ENCODE assay signal across 1 cellular context in genomic region chr6:156967852-156968251, GRCh38.
TF ChIP-seq lines count a peak whose summit lies in the region.

No MANE protein-coding gene starts in this region.

TF ChIP-seq in HepG2, 621 proteins besides CTCF, POLR2A, EP300 and RAD21:
- TF ChIP-seq FOXA1 (IDR thresholded peaks at IDR 0.05) = no peak
- TF ChIP-seq FOXA1 (CRISPR knock-in tag; IDR thresholded peaks at IDR 0.05) = no peak
- TF ChIP-seq MBNL3 (CRISPR knock-in tag; conservative IDR thresholded peaks at IDR 0.05) = no peak
- TF ChIP-seq, protein P1, sequence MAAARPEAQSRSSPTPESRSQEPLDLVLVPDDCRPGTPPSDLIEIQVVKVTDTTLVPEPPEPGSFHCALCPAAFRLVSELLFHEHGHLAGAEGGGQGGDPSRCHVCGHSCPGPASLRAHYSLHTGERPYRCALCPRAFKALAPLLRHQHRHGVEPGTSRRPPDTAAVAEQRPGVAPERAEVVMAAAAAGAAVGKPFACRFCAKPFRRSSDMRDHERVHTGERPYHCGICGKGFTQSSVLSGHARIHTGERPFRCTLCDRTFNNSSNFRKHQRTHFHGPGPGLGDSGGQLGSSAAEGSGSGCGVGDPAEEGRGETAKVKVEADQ (CRISPR knock-in tag; IDR thresholded peaks at IDR 0.05; ENCODE audit: borderline replicate concordance) = no peak
- no peak for TF ChIP-seq DBP (CRISPR knock-in tag; IDR thresholded peaks at IDR 0.05; ENCODE audit: not compliant biosample characterization)
- 0 out of 2 replicates have a peak, but pooled peaks have one; percentile 10 for TF ChIP-seq HNF4A (CRISPR knock-in tag; IDR thresholded peaks at IDR 0.05)
- TF ChIP-seq RBM22 (optimal IDR thresholded peaks at IDR 0.05; ENCODE audit: low read length) = peak; percentile 48
- TF ChIP-seq MAF1 (CRISPR knock-in tag; IDR thresholded peaks at IDR 0.05; ENCODE audit: borderline replicate concordance) = no peak
- no peak for TF ChIP-seq ZFP1 (CRISPR knock-in tag; IDR thresholded peaks at IDR 0.05)
- TF ChIP-seq TEAD3 (CRISPR knock-in tag; optimal IDR thresholded peaks at IDR 0.05; ENCODE audit: borderline replicate concordance) = no peak
- TF ChIP-seq, protein P2, sequence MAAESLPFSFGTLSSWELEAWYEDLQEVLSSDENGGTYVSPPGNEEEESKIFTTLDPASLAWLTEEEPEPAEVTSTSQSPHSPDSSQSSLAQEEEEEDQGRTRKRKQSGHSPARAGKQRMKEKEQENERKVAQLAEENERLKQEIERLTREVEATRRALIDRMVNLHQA (CRISPR knock-in tag; IDR thresholded peaks at IDR 0.05) = no peak
- TF ChIP-seq ZNF567 (CRISPR knock-in tag; IDR thresholded peaks at IDR 0.05; ENCODE audit: borderline replicate concordance) = no peak
- TF ChIP-seq, protein P3, sequence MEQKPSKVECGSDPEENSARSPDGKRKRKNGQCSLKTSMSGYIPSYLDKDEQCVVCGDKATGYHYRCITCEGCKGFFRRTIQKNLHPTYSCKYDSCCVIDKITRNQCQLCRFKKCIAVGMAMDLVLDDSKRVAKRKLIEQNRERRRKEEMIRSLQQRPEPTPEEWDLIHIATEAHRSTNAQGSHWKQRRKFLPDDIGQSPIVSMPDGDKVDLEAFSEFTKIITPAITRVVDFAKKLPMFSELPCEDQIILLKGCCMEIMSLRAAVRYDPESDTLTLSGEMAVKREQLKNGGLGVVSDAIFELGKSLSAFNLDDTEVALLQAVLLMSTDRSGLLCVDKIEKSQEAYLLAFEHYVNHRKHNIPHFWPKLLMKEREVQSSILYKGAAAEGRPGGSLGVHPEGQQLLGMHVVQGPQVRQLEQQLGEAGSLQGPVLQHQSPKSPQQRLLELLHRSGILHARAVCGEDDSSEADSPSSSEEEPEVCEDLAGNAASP (CRISPR knock-in tag; IDR thresholded peaks at IDR 0.05; ENCODE audit: borderline replicate concordance) = no peak
- TF ChIP-seq SOX13 (IDR thresholded peaks at IDR 0.05) = no peak
- no peak for TF ChIP-seq SOX13 (CRISPR knock-in tag; conservative IDR thresholded peaks at IDR 0.05 in 1 of 2, IDR thresholded peaks at IDR 0.05 in 1 of 2)
- no peak for TF ChIP-seq MXD3 (CRISPR knock-in tag; IDR thresholded peaks at IDR 0.05)
